1 cellular context compared by ENCODE assay signal in the genomic region with DNA sequence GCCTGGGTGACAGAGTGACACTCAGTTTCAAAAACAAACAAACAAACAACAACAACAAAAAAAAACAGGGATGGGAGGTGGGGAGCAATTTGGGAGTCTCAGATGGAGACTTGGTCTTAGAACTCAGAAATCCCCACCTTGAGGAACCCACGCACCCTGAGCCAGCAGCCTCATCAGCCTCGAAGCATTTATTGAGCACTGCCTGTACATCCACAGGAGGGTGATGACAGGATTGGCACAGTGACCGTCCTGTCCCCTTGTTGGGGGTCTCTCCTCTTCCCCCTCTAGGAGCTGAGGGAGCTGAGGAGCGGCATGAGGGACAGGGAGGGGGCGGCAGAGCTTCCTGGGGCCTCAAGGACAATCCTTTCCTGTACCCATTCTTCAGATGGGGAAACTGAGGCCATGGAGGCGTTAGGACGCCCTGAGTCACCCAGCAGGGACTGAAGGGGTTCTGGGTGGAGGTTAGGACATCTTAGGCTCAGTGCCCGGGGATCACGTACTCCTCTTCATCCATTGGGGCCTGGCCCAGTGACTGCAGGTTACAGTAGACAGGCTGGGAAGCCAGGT.
TF ChIP-seq lines count a peak whose summit lies in the region.

No MANE protein-coding gene starts in this region.

TF ChIP-seq in K562, 482 proteins besides CTCF, POLR2A, EP300 and RAD21 (continued from another document):
- TF ChIP-seq RBFOX2 (IDR thresholded peaks at IDR 0.05; ENCODE audit: low read depth, low read length) (peak; percentile 57), ZNF830 (CRISPR knock-in tag; IDR thresholded peaks at IDR 0.05) (no peak), KLF16 (IDR thresholded peaks at IDR 0.05) (no peak), HDAC6 (IDR thresholded peaks at IDR 0.05; ENCODE audit: low read depth, low read length) (no peak), ZC3H4 (CRISPR knock-in tag; IDR thresholded peaks at IDR 0.05; ENCODE audit: borderline replicate concordance) (no peak), ETV6 (IDR thresholded peaks at IDR 0.05; ENCODE audit: borderline replicate concordance in 1 of 2, low read depth in 2 of 2, low read length in 1 of 2) (no peak), ETV6 (CRISPR knock-in tag; IDR thresholded peaks at IDR 0.05; ENCODE audit: borderline replicate concordance) (no peak), TBP (optimal IDR thresholded peaks at IDR 0.05; ENCODE audit: low read depth, low read length) (no peak), MBD2 (IDR thresholded peaks at IDR 0.05; ENCODE audit: borderline replicate concordance, low read depth) (no peak), NCOA6 (IDR thresholded peaks at IDR 0.05) (no peak), PHF8 (IDR thresholded peaks at IDR 0.05; ENCODE audit: borderline replicate concordance, low read length) (no peak), ZNF586 (CRISPR knock-in tag; conservative IDR thresholded peaks at IDR 0.05) (no peak), PHF21A (IDR thresholded peaks at IDR 0.05; ENCODE audit: borderline replicate concordance, low read depth) (no peak), GABPB1 (CRISPR knock-in tag; IDR thresholded peaks at IDR 0.05) (no peak), BRD9 (IDR thresholded peaks at IDR 0.05; ENCODE audit: low read depth, partially characterized antibody) (no peak), PYGO2 (tag; IDR thresholded peaks at IDR 0.05) (no peak), KLF13 (tag; IDR thresholded peaks at IDR 0.05; ENCODE audit: borderline replicate concordance, low read depth) (no peak), KAT7 (CRISPR knock-in tag; IDR thresholded peaks at IDR 0.05; ENCODE audit: borderline replicate concordance) (no peak), GTF2F1 (IDR thresholded peaks at IDR 0.05; ENCODE audit: low read depth, low read length) (no peak), CBX1 (IDR thresholded peaks at IDR 0.05; ENCODE audit: low read depth) (0 out of 2 replicates have a peak, but pooled peaks have one; percentile 42), MAFF (IDR thresholded peaks at IDR 0.05; ENCODE audit: low read length) (no peak), ZBED1 (IDR thresholded peaks at IDR 0.05) (no peak)
- TF ChIP-seq, protein P1, sequence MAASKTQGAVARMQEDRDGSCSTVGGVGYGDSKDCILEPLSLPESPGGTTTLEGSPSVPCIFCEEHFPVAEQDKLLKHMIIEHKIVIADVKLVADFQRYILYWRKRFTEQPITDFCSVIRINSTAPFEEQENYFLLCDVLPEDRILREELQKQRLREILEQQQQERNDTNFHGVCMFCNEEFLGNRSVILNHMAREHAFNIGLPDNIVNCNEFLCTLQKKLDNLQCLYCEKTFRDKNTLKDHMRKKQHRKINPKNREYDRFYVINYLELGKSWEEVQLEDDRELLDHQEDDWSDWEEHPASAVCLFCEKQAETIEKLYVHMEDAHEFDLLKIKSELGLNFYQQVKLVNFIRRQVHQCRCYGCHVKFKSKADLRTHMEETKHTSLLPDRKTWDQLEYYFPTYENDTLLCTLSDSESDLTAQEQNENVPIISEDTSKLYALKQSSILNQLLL (CRISPR knock-in tag; IDR thresholded peaks at IDR 0.05; ENCODE audit: borderline replicate concordance) = no peak
- TF ChIP-seq, protein P2, sequence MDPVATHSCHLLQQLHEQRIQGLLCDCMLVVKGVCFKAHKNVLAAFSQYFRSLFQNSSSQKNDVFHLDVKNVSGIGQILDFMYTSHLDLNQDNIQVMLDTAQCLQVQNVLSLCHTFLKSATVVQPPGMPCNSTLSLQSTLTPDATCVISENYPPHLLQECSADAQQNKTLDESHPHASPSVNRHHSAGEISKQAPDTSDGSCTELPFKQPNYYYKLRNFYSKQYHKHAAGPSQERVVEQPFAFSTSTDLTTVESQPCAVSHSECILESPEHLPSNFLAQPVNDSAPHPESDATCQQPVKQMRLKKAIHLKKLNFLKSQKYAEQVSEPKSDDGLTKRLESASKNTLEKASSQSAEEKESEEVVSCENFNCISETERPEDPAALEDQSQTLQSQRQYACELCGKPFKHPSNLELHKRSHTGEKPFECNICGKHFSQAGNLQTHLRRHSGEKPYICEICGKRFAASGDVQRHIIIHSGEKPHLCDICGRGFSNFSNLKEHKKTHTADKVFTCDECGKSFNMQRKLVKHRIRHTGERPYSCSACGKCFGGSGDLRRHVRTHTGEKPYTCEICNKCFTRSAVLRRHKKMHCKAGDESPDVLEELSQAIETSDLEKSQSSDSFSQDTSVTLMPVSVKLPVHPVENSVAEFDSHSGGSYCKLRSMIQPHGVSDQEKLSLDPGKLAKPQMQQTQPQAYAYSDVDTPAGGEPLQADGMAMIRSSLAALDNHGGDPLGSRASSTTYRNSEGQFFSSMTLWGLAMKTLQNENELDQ (CRISPR knock-in tag; IDR thresholded peaks at IDR 0.05; ENCODE audit: borderline replicate concordance) = no peak
- TF ChIP-seq, protein P3, sequence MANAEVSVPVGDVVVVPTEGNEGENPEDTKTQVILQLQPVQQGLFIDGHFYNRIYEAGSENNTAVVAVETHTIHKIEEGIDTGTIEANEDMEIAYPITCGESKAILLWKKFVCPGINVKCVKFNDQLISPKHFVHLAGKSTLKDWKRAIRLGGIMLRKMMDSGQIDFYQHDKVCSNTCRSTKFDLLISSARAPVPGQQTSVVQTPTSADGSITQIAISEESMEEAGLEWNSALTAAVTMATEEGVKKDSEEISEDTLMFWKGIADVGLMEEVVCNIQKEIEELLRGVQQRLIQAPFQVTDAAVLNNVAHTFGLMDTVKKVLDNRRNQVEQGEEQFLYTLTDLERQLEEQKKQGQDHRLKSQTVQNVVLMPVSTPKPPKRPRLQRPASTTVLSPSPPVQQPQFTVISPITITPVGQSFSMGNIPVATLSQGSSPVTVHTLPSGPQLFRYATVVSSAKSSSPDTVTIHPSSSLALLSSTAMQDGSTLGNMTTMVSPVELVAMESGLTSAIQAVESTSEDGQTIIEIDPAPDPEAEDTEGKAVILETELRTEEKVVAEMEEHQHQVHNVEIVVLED (CRISPR knock-in tag; IDR thresholded peaks at IDR 0.05) = no peak
- TF ChIP-seq, protein P4, sequence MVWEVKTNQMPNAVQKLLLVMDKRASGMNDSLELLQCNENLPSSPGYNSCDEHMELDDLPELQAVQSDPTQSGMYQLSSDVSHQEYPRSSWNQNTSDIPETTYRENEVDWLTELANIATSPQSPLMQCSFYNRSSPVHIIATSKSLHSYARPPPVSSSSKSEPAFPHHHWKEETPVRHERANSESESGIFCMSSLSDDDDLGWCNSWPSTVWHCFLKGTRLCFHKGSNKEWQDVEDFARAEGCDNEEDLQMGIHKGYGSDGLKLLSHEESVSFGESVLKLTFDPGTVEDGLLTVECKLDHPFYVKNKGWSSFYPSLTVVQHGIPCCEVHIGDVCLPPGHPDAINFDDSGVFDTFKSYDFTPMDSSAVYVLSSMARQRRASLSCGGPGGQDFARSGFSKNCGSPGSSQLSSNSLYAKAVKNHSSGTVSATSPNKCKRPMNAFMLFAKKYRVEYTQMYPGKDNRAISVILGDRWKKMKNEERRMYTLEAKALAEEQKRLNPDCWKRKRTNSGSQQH (CRISPR knock-in tag; IDR thresholded peaks at IDR 0.05) = no peak
- TF ChIP-seq, protein P5, sequence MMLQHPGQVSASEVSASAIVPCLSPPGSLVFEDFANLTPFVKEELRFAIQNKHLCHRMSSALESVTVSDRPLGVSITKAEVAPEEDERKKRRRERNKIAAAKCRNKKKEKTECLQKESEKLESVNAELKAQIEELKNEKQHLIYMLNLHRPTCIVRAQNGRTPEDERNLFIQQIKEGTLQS (IDR thresholded peaks at IDR 0.05) = no peak
- TF ChIP-seq, protein P5 (CRISPR knock-in tag; conservative IDR thresholded peaks at IDR 0.05) = no peak
- TF ChIP-seq, protein P6, sequence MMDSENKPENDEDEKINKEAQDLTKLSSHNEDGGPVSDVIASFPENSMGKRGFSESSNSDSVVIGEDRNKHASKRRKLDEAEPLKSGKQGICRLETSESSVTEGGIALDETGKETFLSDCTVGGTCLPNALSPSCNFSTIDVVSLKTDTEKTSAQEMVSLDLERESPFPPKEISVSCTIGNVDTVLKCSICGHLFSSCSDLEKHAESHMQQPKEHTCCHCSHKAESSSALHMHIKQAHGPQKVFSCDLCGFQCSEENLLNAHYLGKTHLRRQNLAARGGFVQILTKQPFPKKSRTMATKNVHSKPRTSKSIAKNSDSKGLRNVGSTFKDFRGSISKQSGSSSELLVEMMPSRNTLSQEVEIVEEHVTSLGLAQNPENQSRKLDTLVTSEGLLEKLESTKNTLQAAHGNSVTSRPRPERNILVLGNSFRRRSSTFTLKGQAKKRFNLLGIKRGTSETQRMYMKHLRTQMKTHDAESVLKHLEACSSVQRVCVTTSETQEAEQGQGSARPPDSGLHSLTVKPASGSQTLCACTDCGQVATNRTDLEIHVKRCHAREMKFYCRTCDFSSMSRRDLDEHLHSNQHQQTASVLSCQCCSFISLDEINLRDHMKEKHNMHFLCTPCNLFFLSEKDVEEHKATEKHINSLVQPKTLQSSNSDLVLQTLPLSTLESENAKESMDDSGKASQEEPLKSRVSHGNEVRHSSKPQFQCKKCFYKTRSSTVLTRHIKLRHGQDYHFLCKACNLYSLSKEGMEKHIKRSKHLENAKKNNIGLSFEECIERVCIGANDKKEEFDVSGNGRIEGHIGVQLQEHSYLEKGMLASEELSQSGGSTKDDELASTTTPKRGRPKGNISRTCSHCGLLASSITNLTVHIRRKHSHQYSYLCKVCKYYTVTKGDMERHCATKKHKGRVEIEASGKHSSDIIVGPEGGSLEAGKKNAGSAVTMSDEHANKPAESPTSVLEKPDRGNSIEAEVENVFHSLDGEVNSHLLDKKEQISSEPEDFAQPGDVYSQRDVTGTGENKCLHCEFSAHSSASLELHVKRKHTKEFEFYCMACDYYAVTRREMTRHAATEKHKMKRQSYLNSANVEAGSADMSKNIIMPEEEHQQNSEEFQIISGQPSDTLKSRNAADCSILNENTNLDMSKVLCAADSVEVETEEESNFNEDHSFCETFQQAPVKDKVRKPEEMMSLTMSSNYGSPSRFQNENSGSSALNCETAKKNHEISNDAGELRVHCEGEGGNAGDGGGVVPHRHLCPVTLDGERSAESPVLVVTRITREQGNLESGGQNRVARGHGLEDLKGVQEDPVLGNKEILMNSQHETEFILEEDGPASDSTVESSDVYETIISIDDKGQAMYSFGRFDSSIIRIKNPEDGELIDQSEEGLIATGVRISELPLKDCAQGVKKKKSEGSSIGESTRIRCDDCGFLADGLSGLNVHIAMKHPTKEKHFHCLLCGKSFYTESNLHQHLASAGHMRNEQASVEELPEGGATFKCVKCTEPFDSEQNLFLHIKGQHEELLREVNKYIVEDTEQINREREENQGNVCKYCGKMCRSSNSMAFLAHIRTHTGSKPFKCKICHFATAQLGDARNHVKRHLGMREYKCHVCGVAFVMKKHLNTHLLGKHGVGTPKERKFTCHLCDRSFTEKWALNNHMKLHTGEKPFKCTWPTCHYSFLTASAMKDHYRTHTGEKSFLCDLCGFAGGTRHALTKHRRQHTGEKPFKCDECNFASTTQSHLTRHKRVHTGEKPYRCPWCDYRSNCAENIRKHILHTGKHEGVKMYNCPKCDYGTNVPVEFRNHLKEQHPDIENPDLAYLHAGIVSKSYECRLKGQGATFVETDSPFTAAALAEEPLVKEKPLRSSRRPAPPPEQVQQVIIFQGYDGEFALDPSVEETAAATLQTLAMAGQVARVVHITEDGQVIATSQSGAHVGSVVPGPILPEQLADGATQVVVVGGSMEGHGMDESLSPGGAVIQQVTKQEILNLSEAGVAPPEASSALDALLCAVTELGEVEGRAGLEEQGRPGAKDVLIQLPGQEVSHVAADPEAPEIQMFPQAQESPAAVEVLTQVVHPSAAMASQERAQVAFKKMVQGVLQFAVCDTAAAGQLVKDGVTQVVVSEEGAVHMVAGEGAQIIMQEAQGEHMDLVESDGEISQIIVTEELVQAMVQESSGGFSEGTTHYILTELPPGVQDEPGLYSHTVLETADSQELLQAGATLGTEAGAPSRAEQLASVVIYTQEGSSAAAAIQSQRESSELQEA (IDR thresholded peaks at IDR 0.05; ENCODE audit: low read depth) = no peak
- TF ChIP-seq, protein P7, sequence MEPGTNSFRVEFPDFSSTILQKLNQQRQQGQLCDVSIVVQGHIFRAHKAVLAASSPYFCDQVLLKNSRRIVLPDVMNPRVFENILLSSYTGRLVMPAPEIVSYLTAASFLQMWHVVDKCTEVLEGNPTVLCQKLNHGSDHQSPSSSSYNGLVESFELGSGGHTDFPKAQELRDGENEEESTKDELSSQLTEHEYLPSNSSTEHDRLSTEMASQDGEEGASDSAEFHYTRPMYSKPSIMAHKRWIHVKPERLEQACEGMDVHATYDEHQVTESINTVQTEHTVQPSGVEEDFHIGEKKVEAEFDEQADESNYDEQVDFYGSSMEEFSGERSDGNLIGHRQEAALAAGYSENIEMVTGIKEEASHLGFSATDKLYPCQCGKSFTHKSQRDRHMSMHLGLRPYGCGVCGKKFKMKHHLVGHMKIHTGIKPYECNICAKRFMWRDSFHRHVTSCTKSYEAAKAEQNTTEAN (CRISPR knock-in tag; IDR thresholded peaks at IDR 0.05) = no peak
- TF ChIP-seq, protein P8, sequence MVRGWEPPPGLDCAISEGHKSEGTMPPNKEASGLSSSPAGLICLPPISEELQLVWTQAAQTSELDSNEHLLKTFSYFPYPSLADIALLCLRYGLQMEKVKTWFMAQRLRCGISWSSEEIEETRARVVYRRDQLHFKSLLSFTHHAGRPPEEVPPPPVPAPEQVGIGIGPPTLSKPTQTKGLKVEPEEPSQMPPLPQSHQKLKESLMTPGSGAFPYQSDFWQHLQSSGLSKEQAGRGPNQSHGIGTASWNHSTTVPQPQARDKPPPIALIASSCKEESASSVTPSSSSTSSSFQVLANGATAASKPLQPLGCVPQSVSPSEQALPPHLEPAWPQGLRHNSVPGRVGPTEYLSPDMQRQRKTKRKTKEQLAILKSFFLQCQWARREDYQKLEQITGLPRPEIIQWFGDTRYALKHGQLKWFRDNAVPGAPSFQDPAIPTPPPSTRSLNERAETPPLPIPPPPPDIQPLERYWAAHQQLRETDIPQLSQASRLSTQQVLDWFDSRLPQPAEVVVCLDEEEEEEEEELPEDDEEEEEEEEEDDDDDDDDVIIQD (CRISPR knock-in tag; IDR thresholded peaks at IDR 0.05) = no peak
- TF ChIP-seq, protein P9, sequence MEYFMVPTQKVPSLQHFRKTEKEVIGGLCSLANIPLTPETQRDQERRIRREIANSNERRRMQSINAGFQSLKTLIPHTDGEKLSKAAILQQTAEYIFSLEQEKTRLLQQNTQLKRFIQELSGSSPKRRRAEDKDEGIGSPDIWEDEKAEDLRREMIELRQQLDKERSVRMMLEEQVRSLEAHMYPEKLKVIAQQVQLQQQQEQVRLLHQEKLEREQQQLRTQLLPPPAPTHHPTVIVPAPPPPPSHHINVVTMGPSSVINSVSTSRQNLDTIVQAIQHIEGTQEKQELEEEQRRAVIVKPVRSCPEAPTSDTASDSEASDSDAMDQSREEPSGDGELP (CRISPR knock-in tag; IDR thresholded peaks at IDR 0.05; ENCODE audit: borderline replicate concordance) = peak; percentile 26; the same call in 1 of the 2 replicates
- TF ChIP-seq, protein P10, sequence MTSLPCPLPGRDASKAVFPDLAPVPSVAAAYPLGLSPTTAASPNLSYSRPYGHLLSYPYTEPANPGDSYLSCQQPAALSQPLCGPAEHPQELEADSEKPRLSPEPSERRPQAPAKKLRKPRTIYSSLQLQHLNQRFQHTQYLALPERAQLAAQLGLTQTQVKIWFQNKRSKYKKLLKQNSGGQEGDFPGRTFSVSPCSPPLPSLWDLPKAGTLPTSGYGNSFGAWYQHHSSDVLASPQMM (CRISPR knock-in tag; IDR thresholded peaks at IDR 0.05) = no peak
